In genomic region chr1:108947871-108948525, GRCh38 we compare ENCODE assay signal across 12 cellular contexts. TPM values are rescaled to one million over a fixed set of nuclear protein-coding genes. Genes with fewer than 3 reads are reported as not detected.
DNase-seq lines count a peak whose midpoint lies in the region; ATAC-seq and TF ChIP-seq lines count a peak whose summit lies in the region.
"Had no signal": no experiment of that assay in that cellular context is flagged by ENCODE, and none has a peak within 500 bp of the region (broad histone marks: within the 10 kb centered on the region; RNA-seq: fewer than 3 reads in every experiment).

No MANE protein-coding gene starts in this region.

- H3K4me1 ChIP-seq in HUES6 (ENCODE audit: control insufficient read depth, insufficient read depth, low read length): peaks cover 22% of the 10 kb centered on the region
- H3K4me1 ChIP-seq in endocrine pancreas (ENCODE audit: control insufficient read depth, insufficient read depth, low read length): peaks cover 4% of the 10 kb centered on the region
- no peaks in the 10 kb centered on the region for H3K4me1 ChIP-seq in uterus

- H3K4me1 Mint-ChIP-seq in stimulated activated naive B cell treated with anti-CD40 and anti-IgM and Interleukin-4, amounts not matched to agents 10 μg/mL and 1 μg/mL and 100 μg/mL, for 72 hours: peaks cover 11 to 19% of the 10 kb centered on the region in 2 donors

- H3K27ac Mint-ChIP-seq in stimulated activated naive B cell treated with anti-CD40 and anti-IgM and Interleukin-4, amounts not matched to agents 10 μg/mL and 1 μg/mL and 100 μg/mL, for 72 hours: peak overlapping the region; percentile 53
- H3K27ac Mint-ChIP-seq: activated T-helper 17 cell treated with anti-CD3 and anti-CD28 coated beads, Interleukin-2, amount 50 U/mL, for 72 hours had no signal

- H3K9me3 ChIP-seq in HUES6 (ENCODE audit: control insufficient read depth, insufficient read depth, low read depth, low read length): no peaks in the 10 kb centered on the region
- H3K9me3 ChIP-seq in endocrine pancreas (ENCODE audit: control insufficient read depth, low read length): no peaks in the 10 kb centered on the region
- no peaks in the 10 kb centered on the region for H3K9me3 ChIP-seq in uterus

- no peaks in the 10 kb centered on the region for H3K9me3 Mint-ChIP-seq in stimulated activated naive B cell treated with anti-CD40 and anti-IgM and Interleukin-4, amounts not matched to agents 10 μg/mL and 1 μg/mL and 100 μg/mL, for 72 hours
- H3K9me3 Mint-ChIP-seq: activated T-helper 17 cell treated with anti-CD3 and anti-CD28 coated beads, Interleukin-2, amount 50 U/mL, for 72 hours; naive thymus-derived CD8-positive, alpha-beta T cell had no signal

- peaks cover 26 to 30% of the 10 kb centered on the region in 2 donors for H3K36me3 Mint-ChIP-seq in stimulated activated naive B cell treated with anti-CD40 and anti-IgM and Interleukin-4, amounts not matched to agents 10 μg/mL and 1 μg/mL and 100 μg/mL, for 72 hours

- DNase-seq in iris pigment epithelial cell (ENCODE audit: low read depth) (peak; percentile 8), cerebellum (ENCODE audit: low spot score) (no peak), uterus (no peak)
- no peak for DNase-seq in stimulated activated naive B cell treated with anti-CD40 and anti-IgM and Interleukin-4, amounts not matched to agents 10 μg/mL and 1 μg/mL and 100 μg/mL, for 72 hours
- no peak for DNase-seq in activated CD4-positive, CD25-positive, alpha-beta regulatory T cell treated with anti-CD3 and anti-CD28 coated beads, Interleukin-2, amount 50 U/mL, for 72 hours
- DNase-seq: DMS53; naive thymus-derived CD8-positive, alpha-beta T cell had no signal

- H3K9ac ChIP-seq in HUES6 (ENCODE audit: low read length) (peak overlapping the region; percentile 39), endocrine pancreas (ENCODE audit: control insufficient read depth, insufficient read depth, low read length) (no peak overlapping the region)

- TF ChIP-seq POLR2A in uterus (IDR thresholded peaks at IDR 0.05): no peak

- H3K4me3 ChIP-seq in HUES6 (ENCODE audit: low read depth, low read length) (peak overlapping the region; percentile 42), endocrine pancreas (ENCODE audit: control insufficient read depth, insufficient read depth, low read length) (peak overlapping the region; percentile 62), uterus (no peak overlapping the region)

- TF ChIP-seq CTCF in uterus (IDR thresholded peaks at IDR 0.05): no peak

- H3K36me3 ChIP-seq in HUES6 (ENCODE audit: control insufficient read depth, insufficient read depth, low read length): peaks cover 26% of the 10 kb centered on the region
- H3K36me3 ChIP-seq in endocrine pancreas (ENCODE audit: control insufficient read depth, insufficient read depth, low read length): no peaks in the 10 kb centered on the region
- no peaks in the 10 kb centered on the region for H3K36me3 ChIP-seq in uterus

- intact Hi-C loops in uterus (cut with DNase I; ENCODE audit: low total_unique reads): no loop called here

- peak overlapping the region; percentile 78 for H3K27ac ChIP-seq in HUES6 (ENCODE audit: low read depth, low read length)
- peak overlapping the region in 1 of 2 donors; percentile 45 for H3K27ac ChIP-seq in uterus

- H3K27me3 Mint-ChIP-seq in stimulated activated naive B cell treated with anti-CD40 and anti-IgM and Interleukin-4, amounts not matched to agents 10 μg/mL and 1 μg/mL and 100 μg/mL, for 72 hours: no peaks in the 10 kb centered on the region
- H3K27me3 Mint-ChIP-seq: activated T-helper 17 cell treated with anti-CD3 and anti-CD28 coated beads, Interleukin-2, amount 50 U/mL, for 72 hours; naive thymus-derived CD8-positive, alpha-beta T cell had no signal

- no peak overlapping the region for H3K4me3 Mint-ChIP-seq in stimulated activated naive B cell treated with anti-CD40 and anti-IgM and Interleukin-4, amounts not matched to agents 10 μg/mL and 1 μg/mL and 100 μg/mL, for 72 hours
- H3K4me3 Mint-ChIP-seq: activated T-helper 17 cell treated with anti-CD3 and anti-CD28 coated beads, Interleukin-2, amount 50 U/mL, for 72 hours; naive thymus-derived CD8-positive, alpha-beta T cell had no signal

- no peak for ATAC-seq in stimulated activated naive B cell treated with anti-CD40 and anti-IgM and Interleukin-4, amounts not matched to agents 10 μg/mL and 1 μg/mL and 100 μg/mL, for 72 hours (replicated peaks)
- no peak for ATAC-seq in HG03342 (IDR thresholded peaks at IDR 0.05; ENCODE audit: unreplicated experiment)
- ATAC-seq: activated T-helper 17 cell treated with anti-CD3 and anti-CD28 coated beads, Interleukin-2, amount 50 U/mL, for 72 hours; HCT116; naive thymus-derived CD8-positive, alpha-beta T cell had no signal

- H3K27me3 ChIP-seq in HUES6 (ENCODE audit: control insufficient read depth, insufficient read depth, low read length) (no peaks in the 10 kb centered on the region), endocrine pancreas (ENCODE audit: control insufficient read depth, insufficient read depth, low read length) (no peaks in the 10 kb centered on the region), uterus (no peaks in the 10 kb centered on the region)

RNA-seq across cellular contexts. Expression of gene CLCC1, which starts 15.3 kb away (rescaled TPM):
- 35.5 TPM for total RNA-seq in cerebellum
- 10 to 100 TPM; 30.6 to 71.2 (median 54.7) TPM for total RNA-seq in uterus

Comparison
In these comparisons a context has a peak if more than half of its experiments do, and no peak if none do; other contexts are left out.
1. H3K4me3 ChIP-seq: peak in HUES6 (single experiment) and endocrine pancreas (single experiment); none in uterus (0 of 2).